1 cellular context compared by ENCODE assay signal in the genomic region with DNA sequence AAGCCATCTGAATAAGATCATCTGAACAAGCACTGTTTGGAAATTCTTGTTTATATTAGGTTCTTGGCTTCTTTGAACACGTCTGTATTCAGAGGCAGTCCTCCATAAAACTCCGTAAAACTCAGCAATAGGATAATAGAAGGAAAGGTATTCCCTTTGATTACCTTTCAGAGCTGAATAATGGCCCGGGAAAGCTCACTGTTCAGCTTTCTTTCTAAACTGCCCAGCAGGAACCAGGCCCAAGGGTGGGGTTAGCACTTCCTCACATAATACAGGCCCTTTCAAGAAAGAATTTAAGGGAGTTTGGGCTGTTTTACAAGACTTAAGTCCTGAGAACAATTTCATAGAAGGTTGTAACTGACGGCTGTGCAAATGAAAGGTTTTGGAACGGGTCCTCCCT.
TF ChIP-seq lines count a peak whose summit lies in the region.

No MANE protein-coding gene starts in this region.

TF ChIP-seq in WTC11, 78 proteins besides CTCF, POLR2A, EP300 and RAD21 (continued from another document):
- no peak for TF ChIP-seq PRDM15 (CRISPR knock-in tag; IDR thresholded peaks at IDR 0.05)
- no peak for TF ChIP-seq TCF7 (CRISPR knock-in tag; IDR thresholded peaks at IDR 0.05; ENCODE audit: low read depth)
- no peak for TF ChIP-seq FOXJ3 (CRISPR knock-in tag; IDR thresholded peaks at IDR 0.05; ENCODE audit: borderline replicate concordance)
- TF ChIP-seq, protein P1, sequence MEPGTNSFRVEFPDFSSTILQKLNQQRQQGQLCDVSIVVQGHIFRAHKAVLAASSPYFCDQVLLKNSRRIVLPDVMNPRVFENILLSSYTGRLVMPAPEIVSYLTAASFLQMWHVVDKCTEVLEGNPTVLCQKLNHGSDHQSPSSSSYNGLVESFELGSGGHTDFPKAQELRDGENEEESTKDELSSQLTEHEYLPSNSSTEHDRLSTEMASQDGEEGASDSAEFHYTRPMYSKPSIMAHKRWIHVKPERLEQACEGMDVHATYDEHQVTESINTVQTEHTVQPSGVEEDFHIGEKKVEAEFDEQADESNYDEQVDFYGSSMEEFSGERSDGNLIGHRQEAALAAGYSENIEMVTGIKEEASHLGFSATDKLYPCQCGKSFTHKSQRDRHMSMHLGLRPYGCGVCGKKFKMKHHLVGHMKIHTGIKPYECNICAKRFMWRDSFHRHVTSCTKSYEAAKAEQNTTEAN (CRISPR knock-in tag; IDR thresholded peaks at IDR 0.05): no peak
- no peak for TF ChIP-seq ETV6 (CRISPR knock-in tag; IDR thresholded peaks at IDR 0.05)
- no peak for TF ChIP-seq ZNF121 (CRISPR knock-in tag; IDR thresholded peaks at IDR 0.05)
